13 cellular contexts compared by ENCODE assay signal in the genomic region with DNA sequence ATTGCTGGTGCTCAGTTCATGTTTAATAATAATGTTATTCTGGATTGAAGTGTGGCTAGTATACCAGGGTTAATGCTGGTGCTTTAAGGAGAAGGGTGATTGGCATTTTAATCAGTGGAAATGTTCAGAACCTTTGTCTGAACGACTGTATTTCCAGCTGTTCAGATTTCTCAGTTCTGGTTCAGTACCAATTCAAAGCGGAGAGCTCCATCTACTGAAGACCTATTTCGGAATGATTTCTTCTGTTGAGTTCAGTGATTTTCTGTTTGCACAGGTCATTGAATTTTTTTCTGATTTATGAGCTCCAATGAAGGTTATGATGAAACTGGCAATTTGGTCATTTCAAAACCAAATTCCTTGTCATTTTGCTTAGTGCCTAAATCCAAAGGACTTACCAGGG.
DNase-seq lines count a peak whose midpoint lies in the region; TF ChIP-seq lines count a peak whose summit lies in the region.
"Had no signal": no experiment of that assay in that cellular context is flagged by ENCODE, and none has a peak within 500 bp of the region (broad histone marks: within the 10 kb centered on the region; RNA-seq: fewer than 3 reads in every experiment).

No MANE protein-coding gene starts in this region.

- H3K4me2 ChIP-seq in hepatocyte = no peak overlapping the region

- H3K4me1 ChIP-seq in cardiac muscle cell (ENCODE audit: low read depth) (no peaks in the 10 kb centered on the region), right atrium auricular region (no peaks in the 10 kb centered on the region), hepatocyte (ENCODE audit: insufficient read depth) (no peaks in the 10 kb centered on the region)

- H3K4me3 ChIP-seq in cardiac muscle cell (no peak overlapping the region), right atrium auricular region (no peak overlapping the region), LNCaP clone FGC (ENCODE audit: low read depth, low read length) (no peak overlapping the region), hepatocyte (no peak overlapping the region)

- WGBS in hepatocyte (ENCODE audit: low lambda C conversion rate, missing lambda C conversion rate) = 81% methylated on average over 3 of the region's 3 CpGs

- H3K36me3 ChIP-seq in cardiac muscle cell = no peaks in the 10 kb centered on the region
- no peaks in the 10 kb centered on the region for H3K36me3 ChIP-seq in right atrium auricular region
- no peaks in the 10 kb centered on the region for H3K36me3 ChIP-seq in hepatocyte (replicated peaks; ENCODE audit: insufficient read depth, low read depth)

- H3K9me3 ChIP-seq in cardiac muscle cell (ENCODE audit: low read depth) (no peaks in the 10 kb centered on the region), right atrium auricular region (no peaks in the 10 kb centered on the region), hepatocyte (ENCODE audit: low read depth) (no peaks in the 10 kb centered on the region)

- peaks cover 12% of the 10 kb centered on the region for H4K20me1 ChIP-seq in hepatocyte (ENCODE audit: insufficient read depth, poor library complexity, severe bottlenecking)

- H3K27ac ChIP-seq in cardiac muscle cell = no peak overlapping the region
- no peak overlapping the region for H3K27ac ChIP-seq in right atrium auricular region
- no peak overlapping the region for H3K27ac ChIP-seq in hepatocyte

- TF ChIP-seq CTCF in cardiac muscle cell (IDR thresholded peaks at IDR 0.05; ENCODE audit: low read depth, low read length) = no peak
- TF ChIP-seq CTCF in right atrium auricular region (IDR thresholded peaks at IDR 0.05) = no peak
- TF ChIP-seq CTCF in LNCaP clone FGC (IDR thresholded peaks at IDR 0.05; ENCODE audit: control insufficient read depth, extremely low read depth, insufficient read depth) = peak; percentile 28; the same call in 1 of the 2 replicates
- TF ChIP-seq CTCF in hepatocyte (IDR thresholded peaks at IDR 0.05; ENCODE audit: poor library complexity) = peak; percentile 4

- no peaks in the 10 kb centered on the region for H3K9me2 ChIP-seq in hepatocyte (replicated peaks; ENCODE audit: insufficient read depth)

- no peak overlapping the region for H2AFZ ChIP-seq in hepatocyte

- peak; percentile 14 to 21 for DNase-seq in cardiac muscle cell (ENCODE audit: low read depth in 1 of 2, low spot score in 1 of 2)
- no peak for DNase-seq in right atrium auricular region (ENCODE audit: low spot score)
- DNase-seq in LNCaP clone FGC (ENCODE audit: low read depth) = no peak
- no peak for DNase-seq in hepatocyte (ENCODE audit: low spot score)
- DNase-seq in superior temporal gyrus (ENCODE audit: extremely low spot score) = peak; percentile 47
- DNase-seq in OCI-M1 (lab: John Stamatoyannopoulos, UW) = no peak
- DNase-seq in LoVo (ENCODE audit: low spot score) = no peak
- DNase-seq: DMS 273 treated with DMSO at 0.1 percent for 48 hours, HCEC 1CT, MV-4-11, NCI-H1417 treated with DMSO at 0.1 percent for 48 hours, NCI-H2029 treated with DMSO at 0.1 percent for 48 hours, RPMI8226 had no signal

- peaks cover 9% of the 10 kb centered on the region for H3K79me2 ChIP-seq in hepatocyte

- H3K27me3 ChIP-seq in cardiac muscle cell (no peaks in the 10 kb centered on the region), right atrium auricular region (no peaks in the 10 kb centered on the region), hepatocyte (no peaks in the 10 kb centered on the region)

Comparison
In these comparisons a context has a peak if more than half of its experiments do, and no peak if none do; other contexts are left out.
1. DNase-seq: peak in cardiac muscle cell (2 of 2) and superior temporal gyrus (single experiment); none in right atrium auricular region (single experiment), LNCaP clone FGC (single experiment), hepatocyte (single experiment), OCI-M1 (single experiment) and LoVo (single experiment).
2. CTCF ChIP-seq: peak in LNCaP clone FGC (single experiment) and hepatocyte (single experiment); none in cardiac muscle cell (single experiment) and right atrium auricular region (0 of 2).